Comparison of ENCODE assay signal across 21 cellular contexts in genomic region chr14:33062881-33063280, GRCh38.
DNase-seq lines count a peak whose midpoint lies in the region; ATAC-seq, FAIRE-seq and TF ChIP-seq lines count a peak whose summit lies in the region.
"Had no signal": no experiment of that assay in that cellular context is flagged by ENCODE, and none has a peak within 500 bp of the region (broad histone marks: within the 10 kb centered on the region; RNA-seq: fewer than 3 reads in every experiment).

No MANE protein-coding gene starts in this region.

- peak overlapping the region; percentile 20; the same call in 1 of the 2 replicates for H3K9ac ChIP-seq in KMS-11
- H3K9ac ChIP-seq in astrocyte (ENCODE audit: low read length) = peak overlapping the region; percentile 41

- H3K4me2 ChIP-seq in KMS-11 (peak overlapping the region; percentile 61), astrocyte (ENCODE audit: low read length) (peak overlapping the region; percentile 77)

- H3K36me3 Mint-ChIP-seq in astrocyte (ENCODE audit: low read depth, unreplicated experiment) = no peaks in the 10 kb centered on the region
- H3K36me3 Mint-ChIP-seq: CD4-positive, alpha-beta memory T cell had no signal

- H3K4me3 Mint-ChIP-seq in astrocyte (ENCODE audit: unreplicated experiment) = no peak overlapping the region
- H3K4me3 Mint-ChIP-seq: CD4-positive, alpha-beta memory T cell; HFFc6 had no signal

- DNase-seq in AG10803 (ENCODE audit: low read depth) (peak; percentile 9), astrocyte (ENCODE audit: low read depth) (peak; percentile 92), foreskin keratinocyte (peak; percentile 10 to 30), DMS153 (lab: John Stamatoyannopoulos, UW) (no peak), globus pallidus (ENCODE audit: low spot score) (no peak), activated gamma-delta T cell (lab: John Stamatoyannopoulos, UW) (no peak)
- DNase-seq: activated CD4-positive, alpha-beta T cell treated with anti-CD3 and anti-CD28 coated beads for 48 hours; CD4-positive, alpha-beta memory T cell; DMS53; effector memory CD4-positive, alpha-beta T cell; HFFc6; NCI-H1048; NCI-H2081; NCI-H526 treated with DMSO at 0.1 percent for 48 hours; right cardiac atrium; stimulated activated CD4-positive, alpha-beta T cell treated with anti-CD3 and anti-CD28 coated beads, Interleukin-15, amount 100 ng/mL, for 24 hours had no signal

- H3K27me3 ChIP-seq in KMS-11 (ENCODE audit: insufficient read depth, low read depth) = no peaks in the 10 kb centered on the region
- no peaks in the 10 kb centered on the region for H3K27me3 ChIP-seq in astrocyte (ENCODE audit: insufficient read depth, low read length)
- H3K27me3 ChIP-seq in foreskin keratinocyte = peaks cover 10% of the 10 kb centered on the region

- no peak for TF ChIP-seq CTCF in AG10803 (conservative IDR thresholded peaks at IDR 0.05; ENCODE audit: low read length)
- TF ChIP-seq CTCF in KMS-11 (conservative IDR thresholded peaks at IDR 0.05; ENCODE audit: low read depth, low read length) = no peak
- no peak for TF ChIP-seq CTCF in astrocyte (IDR thresholded peaks at IDR 0.05; ENCODE audit: insufficient read depth, low read depth, low read length)
- TF ChIP-seq CTCF in foreskin keratinocyte (conservative IDR thresholded peaks at IDR 0.05) = no peak

- ATAC-seq in foreskin keratinocyte (peak; percentile 48), HG02610 (IDR thresholded peaks at IDR 0.05; ENCODE audit: unreplicated experiment) (no peak)
- ATAC-seq: right cardiac atrium had no signal

- H3K9me3 ChIP-seq in astrocyte (ENCODE audit: insufficient read depth, low read depth, low read length) = no peaks in the 10 kb centered on the region
- H3K9me3 ChIP-seq: thoracic aorta had no signal

- FAIRE-seq in astrocyte (lab: Jason Lieb, UNC) = no peak
- FAIRE-seq: keratinocyte, TTC549 had no signal

- H3K4me1 Mint-ChIP-seq in astrocyte (ENCODE audit: low read depth, unreplicated experiment) = no peaks in the 10 kb centered on the region
- H3K4me1 Mint-ChIP-seq: CD4-positive, alpha-beta memory T cell had no signal

- peak overlapping the region; percentile 2; the same call in 1 of the 2 replicates for H2AFZ ChIP-seq in KMS-11 (ENCODE audit: low read depth)
- H2AFZ ChIP-seq in astrocyte (ENCODE audit: low read depth, low read length) = no peak overlapping the region

- H3K27ac ChIP-seq in KMS-11 (peak overlapping the region; percentile 87), astrocyte (ENCODE audit: low read depth, low read length) (peak overlapping the region; percentile 34), foreskin keratinocyte (no peak overlapping the region)
- H3K27ac ChIP-seq: thoracic aorta had no signal

- H3K79me2 ChIP-seq in KMS-11 (ENCODE audit: insufficient read depth, low read depth) (no peaks in the 10 kb centered on the region), astrocyte (ENCODE audit: insufficient read depth, low read length) (no peaks in the 10 kb centered on the region)

- H3K36me3 ChIP-seq in KMS-11 (ENCODE audit: insufficient read depth) (no peaks in the 10 kb centered on the region), astrocyte (ENCODE audit: insufficient read depth, low read length) (no peaks in the 10 kb centered on the region)
- H3K36me3 ChIP-seq: thoracic aorta had no signal

- H3K4me1 ChIP-seq in KMS-11 (ENCODE audit: low read depth, poor library complexity, severe bottlenecking) (peaks cover 43% of the 10 kb centered on the region), astrocyte (ENCODE audit: insufficient read depth, low read length) (peaks cover 11% of the 10 kb centered on the region), foreskin keratinocyte (peaks cover 5% of the 10 kb centered on the region)

- no peaks in the 10 kb centered on the region for H3K27me3 Mint-ChIP-seq in astrocyte (ENCODE audit: low read depth, unreplicated experiment)

- H3K27ac Mint-ChIP-seq in astrocyte (ENCODE audit: unreplicated experiment) = no peak overlapping the region
- H3K27ac Mint-ChIP-seq: CD4-positive, alpha-beta memory T cell; HFFc6 had no signal

- H4K20me1 ChIP-seq in KMS-11 (ENCODE audit: insufficient read depth) (no peaks in the 10 kb centered on the region), astrocyte (ENCODE audit: insufficient read depth, low read length) (no peaks in the 10 kb centered on the region)

- H3K9me3 Mint-ChIP-seq in astrocyte (ENCODE audit: unreplicated experiment) = no peaks in the 10 kb centered on the region

- H3K4me3 ChIP-seq in AG10803 (ENCODE audit: low read length) = no peak overlapping the region
- no peak overlapping the region for H3K4me3 ChIP-seq in KMS-11 (IDR thresholded peaks at IDR 0.05; ENCODE audit: insufficient read depth, low read depth, low read length)
- no peak overlapping the region for H3K4me3 ChIP-seq in astrocyte (ENCODE audit: insufficient read depth, low read depth, low read length)
- H3K4me3 ChIP-seq: thoracic aorta had no signal

Comparison
In these comparisons a context has a peak if more than half of its experiments do, and no peak if none do; other contexts are left out.
1. DNase-seq: peak in AG10803 (single experiment), astrocyte (single experiment) and foreskin keratinocyte (2 of 2); none in DMS153 (single experiment), globus pallidus (single experiment) and activated gamma-delta T cell (single experiment).